Comparison of ENCODE assay signal across 8 cellular contexts in genomic region chr2:64644240-64645013, GRCh38. TPM values are rescaled to one million over a fixed set of nuclear protein-coding genes. Genes with fewer than 3 reads are reported as not detected.
DNase-seq lines count a peak whose midpoint lies in the region; ATAC-seq and TF ChIP-seq lines count a peak whose summit lies in the region.

No MANE protein-coding gene starts in this region.

- 9 to 14% (median 13%) methylated on average over 18 of the region's 18 CpGs for WGBS in stomach, 5 donors

- H3K9me3 Mint-ChIP-seq in activated B cell treated with CpG ODN at 0.5 μM for 24 hours, result no peaks in the 10 kb centered on the region
- no peaks in the 10 kb centered on the region for H3K9me3 Mint-ChIP-seq in effector memory CD8-positive, alpha-beta T cell

- peak; percentile 52 to 54 for ATAC-seq in activated CD4-positive, CD25-positive, alpha-beta regulatory T cell treated with anti-CD3 and anti-CD28 coated beads, Interleukin-2, amount 50 U/mL, for 24 hours
- ATAC-seq in HG02610 (IDR thresholded peaks at IDR 0.05; ENCODE audit: unreplicated experiment) (peak; percentile 56), activated B cell treated with CpG ODN at 0.5 μM for 24 hours (ENCODE audit: low read depth) (peak; percentile 45)
- peak; percentile 69 for ATAC-seq in effector memory CD8-positive, alpha-beta T cell (replicated peaks)

- TF ChIP-seq CTCF in activated B cell treated with CpG ODN at 0.5 μM for 24 hours (IDR thresholded peaks at IDR 0.05) (no peak), stomach (IDR thresholded peaks at IDR 0.05) (no peak)

- H3K36me3 ChIP-seq in stomach, result no peaks in the 10 kb centered on the region

- no peak for TF ChIP-seq EP300 in stomach (IDR thresholded peaks at IDR 0.05)

- H3K4me1 ChIP-seq in stomach, result peaks cover 41 to 96% (median 67%) of the 10 kb centered on the region in 4 donors

- peaks cover 96% of the 10 kb centered on the region for H3K4me1 Mint-ChIP-seq in activated B cell treated with CpG ODN at 0.5 μM for 24 hours
- peaks cover 26 to 47% of the 10 kb centered on the region in 2 donors for H3K4me1 Mint-ChIP-seq in effector memory CD8-positive, alpha-beta T cell (ENCODE audit: low read depth in 2 of 2)

- TF ChIP-seq POLR2A in stomach (IDR thresholded peaks at IDR 0.05), result peak in 1 of 4 donors; percentile 13

- DNase-seq in activated CD4-positive, CD25-positive, alpha-beta regulatory T cell treated with anti-CD3 and anti-CD28 coated beads, Interleukin-2, amount 50 U/mL, for 72 hours, result no peak
- DNase-seq in NCI-H128 (lab: John Stamatoyannopoulos, UW; ENCODE audit: unreplicated experiment), result peak; percentile 6
- DNase-seq in activated B cell treated with CpG ODN at 0.5 μM for 24 hours, result peak; percentile 48
- peak in 2 of 3 experiments; percentile 25 to 26 for DNase-seq in effector memory CD8-positive, alpha-beta T cell
- peak; percentile 88 to 92 for DNase-seq in lung microvascular endothelial cell (ENCODE audit: low read depth in 2 of 2)
- DNase-seq in stomach, result peak; percentile 64

- no peaks in the 10 kb centered on the region for H3K27me3 Mint-ChIP-seq in activated B cell treated with CpG ODN at 0.5 μM for 24 hours
- H3K27me3 Mint-ChIP-seq in effector memory CD8-positive, alpha-beta T cell, result no peaks in the 10 kb centered on the region

- H3K4me3 ChIP-seq in stomach, result peak overlapping the region; percentile 35 to 40 (median 39)

- intact Hi-C loops in activated B cell treated with CpG ODN at 0.5 μM for 24 hours (cut with micrococcal nuclease), result loop anchor here (1.0 to 5.0 kb wide), 2 partner anchors 8 to 312 kb away; no protein-coding TSS in a partner anchor
- intact Hi-C loops in stomach (cut with DNase I; ENCODE audit: low total_unique reads), result no loop called here

- peak overlapping the region; percentile 93 for H3K27ac Mint-ChIP-seq in activated B cell treated with CpG ODN at 0.5 μM for 24 hours
- H3K27ac Mint-ChIP-seq in effector memory CD8-positive, alpha-beta T cell, result peak overlapping the region; percentile 90 to 91

- peak overlapping the region; percentile 72 to 91 (median 90) for H3K27ac ChIP-seq in stomach

- H3K36me3 Mint-ChIP-seq in activated B cell treated with CpG ODN at 0.5 μM for 24 hours (ENCODE audit: low read depth), result peaks cover 8% of the 10 kb centered on the region
- peaks cover 8% of the 10 kb centered on the region for H3K36me3 Mint-ChIP-seq in effector memory CD8-positive, alpha-beta T cell (ENCODE audit: insufficient read depth)

- no peaks in the 10 kb centered on the region for H3K27me3 ChIP-seq in stomach

- no peaks in the 10 kb centered on the region for H3K9me3 ChIP-seq in stomach

- peak overlapping the region; percentile 86 for H3K4me3 Mint-ChIP-seq in activated B cell treated with CpG ODN at 0.5 μM for 24 hours
- peak overlapping the region; percentile 83 to 86 for H3K4me3 Mint-ChIP-seq in effector memory CD8-positive, alpha-beta T cell

- POLR2A ChIA-PET in activated B cell treated with CpG ODN at 0.5 μM for 24 hours (lab: Charles Lee), result interaction anchor here (0.6 to 15.4 kb wide), 28 partner anchors 8 to 412 kb away, joined by 3 to 439 read pairs (median 4); partner anchors contain the start of genes AFTPH, CEP68 and SERTAD2

- CTCF ChIA-PET in activated B cell treated with CpG ODN at 0.5 μM for 24 hours (lab: Charles Lee), result interaction anchor here (0.7 to 5.1 kb wide), 16 partner anchors 8 to 313 kb away, joined by 3 to 52 read pairs (median 10); partner anchors contain the start of gene SERTAD2

RNA-seq across cellular contexts. Expression of gene SERTAD2, which starts 9.3 kb away (rescaled TPM):
- total RNA-seq in activated B cell treated with CpG ODN at 0.5 μM for 24 hours, result 45.6 and 47.3 TPM in 2 replicates
- 3.3 and 6.2 TPM in 2 replicates for total RNA-seq in lung microvascular endothelial cell
- total RNA-seq in stomach, result 10 to 100 TPM in 2 of 5 donors, 1 to 10 TPM in 3; 2.0 to 11.9 (median 9.3) TPM
- polyA plus RNA-seq in stomach, result 1 to 10 TPM; 2.9 to 7.2 (median 5.7) TPM
